ENCODE assay signal across 4 cellular contexts in genomic region chr7:63027075-63027474, GRCh38.
"Had no signal": no experiment of that assay in that cellular context is flagged by ENCODE, and none has a peak within 500 bp of the region (broad histone marks: within the 10 kb centered on the region; RNA-seq: fewer than 3 reads in every experiment).

No MANE protein-coding gene starts in this region.

- DNase-seq: H9, HCEC 1CT, IMR-90 had no signal

- H3K4me1 Mint-ChIP-seq: GM23338, H9 had no signal

- H3K4me3 Mint-ChIP-seq: GM23338, H9 had no signal

- H3K27ac Mint-ChIP-seq: GM23338, H9 had no signal

- H3K9me3 Mint-ChIP-seq: GM23338, H9 had no signal

- H3K4me3 ChIP-seq: GM23338 had no signal

- ATAC-seq: GM23338 had no signal
